ENCODE assay signal across 16 cellular contexts in the genomic region with DNA sequence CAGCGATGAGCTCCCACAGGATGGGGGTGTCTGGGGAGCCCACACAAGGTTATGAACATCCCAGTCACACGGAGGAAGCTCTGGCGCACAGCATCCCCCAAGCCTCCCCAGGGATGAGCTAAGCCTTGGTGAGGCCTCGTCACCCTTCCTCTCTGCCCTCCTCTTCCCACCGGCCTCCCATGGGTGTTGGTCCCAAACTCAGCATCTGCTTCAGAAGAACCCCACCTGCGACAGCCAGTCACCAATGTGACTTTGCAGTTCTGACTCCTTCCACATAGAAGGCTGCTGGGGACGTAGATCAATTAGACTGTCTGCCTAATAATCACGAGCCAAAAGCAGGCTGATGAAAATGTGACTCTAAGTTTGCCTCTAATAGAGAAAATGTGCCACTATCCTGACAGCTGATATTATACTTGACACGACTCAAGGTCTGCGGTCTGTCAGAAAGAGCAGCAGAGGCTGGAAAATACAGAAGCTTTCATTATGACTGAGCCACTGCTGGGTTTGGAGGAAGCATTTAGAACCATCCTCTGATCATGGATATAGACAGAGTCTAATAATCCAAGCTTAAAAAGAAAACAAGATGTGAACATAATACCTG.
"Had no signal": no experiment of that assay in that cellular context is flagged by ENCODE, and none has a peak within 500 bp of the region (broad histone marks: within the 10 kb centered on the region; RNA-seq: fewer than 3 reads in every experiment).

No MANE protein-coding gene starts in this region.

- H3K36me3 Mint-ChIP-seq: natural killer cell treated with Interleukin-12 subunit alpha and Interleukin-12 subunit beta and Interleukin-15 and Interleukin-18, amount 100 ng/mL, for 72 hours had no signal

- ATAC-seq: activated naive CD4-positive, alpha-beta T cell treated with anti-CD3 and anti-CD28 coated beads, Interleukin-2, amount 50 U/mL, for 72 hours; effector memory CD8-positive, alpha-beta T cell; gastrocnemius medialis; heart right ventricle; left lung had no signal

- H3K9me3 Mint-ChIP-seq: effector memory CD8-positive, alpha-beta T cell; natural killer cell treated with Interleukin-12 subunit alpha and Interleukin-12 subunit beta and Interleukin-15 and Interleukin-18, amount 100 ng/mL, for 72 hours had no signal

- H3K9me3 ChIP-seq: gastrocnemius medialis, left lung, sigmoid colon, thyroid gland had no signal

- H3K4me1 ChIP-seq: gastrocnemius medialis, heart right ventricle, left lung, sigmoid colon, thyroid gland had no signal

- H3K27me3 ChIP-seq: brain microvascular endothelial cell, gastrocnemius medialis, left lung, sigmoid colon, thyroid gland had no signal

- H3K27ac Mint-ChIP-seq: effector memory CD8-positive, alpha-beta T cell; natural killer cell treated with Interleukin-12 subunit alpha and Interleukin-12 subunit beta and Interleukin-15 and Interleukin-18, amount 100 ng/mL, for 72 hours had no signal

- H3K4me3 Mint-ChIP-seq: effector memory CD8-positive, alpha-beta T cell; natural killer cell treated with Interleukin-12 subunit alpha and Interleukin-12 subunit beta and Interleukin-15 and Interleukin-18, amount 100 ng/mL, for 72 hours had no signal

- DNase-seq: activated CD4-positive, alpha-beta T cell treated with anti-CD3 and anti-CD28 coated beads for 4 hours; activated effector memory CD4-positive, alpha-beta T cell treated with anti-CD3 and anti-CD28 coated beads, Interleukin-2, amount 50 U/mL, for 16 hours; activated T-cell treated with anti-CD3 and anti-CD28 coated beads, Interleukin-2, amount 50 U/mL, for 1 hour; brain microvascular endothelial cell; effector memory CD8-positive, alpha-beta T cell; gastrocnemius medialis; heart right ventricle; islet precursor cell; sigmoid colon; stimulated activated CD4-positive, alpha-beta T cell treated with anti-CD3 and anti-CD28 coated beads, Interleukin-4, amount 100 ng/mL, for 1 hour; T-helper 9 cell; thyroid gland had no signal

- H3K27ac ChIP-seq: brain microvascular endothelial cell, epithelial cell of prostate, gastrocnemius medialis, heart right ventricle, left lung, sigmoid colon, thyroid gland had no signal

- H3K36me3 ChIP-seq: brain microvascular endothelial cell, gastrocnemius medialis, heart right ventricle, left lung, sigmoid colon, thyroid gland had no signal

- H3K4me3 ChIP-seq: gastrocnemius medialis, heart right ventricle, left lung, sigmoid colon, thyroid gland had no signal
